ENCODE assay signal across 9 cellular contexts in genomic region chr1:54971317-54971791, GRCh38. TPM values are rescaled to one million over a fixed set of nuclear protein-coding genes. Genes with fewer than 3 reads are reported as not detected.
DNase-seq lines count a peak whose midpoint lies in the region; ATAC-seq lines count a peak whose summit lies in the region.
"Had no signal": no experiment of that assay in that cellular context is flagged by ENCODE, and none has a peak within 500 bp of the region (broad histone marks: within the 10 kb centered on the region; RNA-seq: fewer than 3 reads in every experiment).

No MANE protein-coding gene starts in this region.

- DNase-seq in Daoy (ENCODE audit: low read depth) (peak; percentile 62), dermis blood vessel endothelial cell (peak; percentile 28), DMS79 treated with DMSO at 0.1 percent for 48 hours (lab: John Stamatoyannopoulos, UW) (no peak), amygdala (lab: John Stamatoyannopoulos, UW) (no peak), amniotic stem cell (lab: John Stamatoyannopoulos, UW) (no peak), caudate nucleus (lab: John Stamatoyannopoulos, UW) (no peak)

- no peak overlapping the region for H3K27ac ChIP-seq in caudate nucleus (ENCODE audit: low read depth, low read length)

- peak; percentile 86 for ATAC-seq in GM21367 (IDR thresholded peaks at IDR 0.05; ENCODE audit: unreplicated experiment)
- peak; percentile 94 for ATAC-seq in HG03442 (IDR thresholded peaks at IDR 0.05; ENCODE audit: unreplicated experiment)

RNA-seq across cellular contexts. Expression of gene TMEM61, which starts 9.1 kb away (rescaled TPM):
- not detected in 2 replicates for total RNA-seq in Daoy (2014; rRNA removed; shearing (Covaris generic))
- not detected in 2 replicates for total RNA-seq in dermis blood vessel endothelial cell
- total RNA-seq: activated CD8-positive, alpha-beta memory T cell treated with anti-CD3 and anti-CD28 coated beads for 36 hours had no signal

RNA-seq across cellular contexts. Expression of gene BSND, which starts 27.4 kb away (rescaled TPM):
- not detected in 2 replicates for total RNA-seq in Daoy (2014; rRNA removed; shearing (Covaris generic))
- total RNA-seq in dermis blood vessel endothelial cell, result not detected in 2 replicates
- total RNA-seq: activated CD8-positive, alpha-beta memory T cell treated with anti-CD3 and anti-CD28 coated beads for 36 hours had no signal

Comparison
In these comparisons a context has a peak if more than half of its experiments do, and no peak if none do; other contexts are left out.
1. DNase-seq: peak in Daoy (single experiment) and dermis blood vessel endothelial cell (single experiment); none in DMS79 treated with DMSO at 0.1 percent for 48 hours (single experiment), amygdala (0 of 56), amniotic stem cell (single experiment) and caudate nucleus (0 of 61).